Comparison of ENCODE assay signal across 29 cellular contexts in the genomic region with DNA sequence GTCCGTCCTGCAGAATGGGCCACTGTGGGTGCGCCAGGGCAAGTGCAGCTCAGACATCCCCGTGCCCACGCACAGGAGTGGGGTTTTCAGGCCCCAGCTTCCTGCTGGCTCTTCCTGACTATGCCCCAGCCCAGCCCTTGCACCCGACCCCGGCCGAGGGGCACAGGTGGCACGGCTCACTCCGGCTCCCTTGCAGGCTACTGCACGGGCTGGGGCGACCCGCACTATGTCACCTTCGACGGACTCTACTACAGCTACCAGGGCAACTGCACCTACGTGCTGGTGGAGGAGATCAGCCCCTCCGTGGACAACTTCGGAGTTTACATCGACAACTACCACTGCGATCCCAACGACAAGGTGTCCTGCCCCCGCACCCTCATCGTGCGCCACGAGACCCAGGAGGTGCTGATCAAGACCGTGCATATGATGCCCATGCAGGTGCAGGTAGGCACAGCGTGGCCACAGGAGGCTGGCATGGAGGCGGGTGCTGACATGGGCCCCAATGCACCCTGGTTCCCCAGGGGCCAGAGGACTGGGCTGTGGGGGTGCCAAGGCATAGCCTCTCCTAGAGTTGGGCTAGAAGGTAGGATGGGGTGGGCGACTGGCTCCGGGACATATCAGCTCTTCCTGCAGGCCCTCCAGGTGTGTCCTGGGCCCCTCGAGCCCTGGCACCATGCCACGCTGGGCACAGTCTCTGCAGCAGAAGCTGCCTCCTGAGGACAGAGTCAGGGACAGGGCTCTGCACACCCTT. TPM values are rescaled to one million over a fixed set of nuclear protein-coding genes. Genes with fewer than 3 reads are reported as not detected.
"Had no signal": no experiment of that assay in that cellular context is flagged by ENCODE, and none has a peak within 500 bp of the region (broad histone marks: within the 10 kb centered on the region; RNA-seq: fewer than 3 reads in every experiment).

No MANE protein-coding gene starts in this region.

- H3K36me3 ChIP-seq: breast epithelium, SJCRH30 had no signal

- H3K27me3 Mint-ChIP-seq: activated CD4-positive, alpha-beta T cell treated with anti-CD3 and anti-CD28 coated beads, Interleukin-2, amount 10 ng/mL, durations not matched to agents 7 days and 5 days; activated naive CD8-positive, alpha-beta T cell; activated T-helper 17 cell treated with anti-CD3 and anti-CD28 coated beads, Interleukin-2, amount 50 U/mL, for 72 hours had no signal

- H3K4me3 ChIP-seq: breast epithelium, SJCRH30 had no signal

- H3K27ac ChIP-seq: breast epithelium, SJCRH30, VCaP had no signal

- ATAC-seq: activated T-cell treated with anti-CD3 and anti-CD28 coated beads, Interleukin-2, amount 50 U/mL, for 4 hours; activated T-helper 17 cell treated with anti-CD3 and anti-CD28 coated beads, Interleukin-2, amount 50 U/mL, for 72 hours had no signal

- H3K4me1 ChIP-seq: breast epithelium, SJCRH30 had no signal

- DNase-seq: activated CD4-positive, alpha-beta memory T cell treated with anti-CD3 and anti-CD28 coated beads for 36 hours; activated CD4-positive, alpha-beta T cell treated with anti-CD3 and anti-CD28 coated beads, Interleukin-2, amount 10 ng/mL, durations not matched to agents 7 days and 5 days; activated CD4-positive, CD25-positive, alpha-beta regulatory T cell; activated CD8-positive, alpha-beta memory T cell treated with anti-CD3 and anti-CD28 coated beads for 24 hours; activated gamma-delta T cell; activated naive CD4-positive, alpha-beta T cell treated with anti-CD3 and anti-CD28 coated beads for 36 hours; activated T-cell treated with anti-CD3 and anti-CD28 coated beads, Interleukin-2, amount 50 U/mL, for 4 hours; anterior cingulate cortex; IMR-90; Kasumi-1; KBM-7; NCI-H1105 treated with DMSO at 0.1 percent for 48 hours; NCI-H146; NCI-H1930; NCI-H2171; NCI-H2227 treated with DMSO at 0.1 percent for 48 hours; NCI-H446 treated with DMSO at 0.1 percent for 48 hours; NCI-H524 treated with DMSO at 0.1 percent for 48 hours; NCI-H82; SJCRH30; SK-N-SH; T-helper 1 cell had no signal

- H3K4me1 Mint-ChIP-seq: activated CD4-positive, alpha-beta T cell treated with anti-CD3 and anti-CD28 coated beads, Interleukin-2, amount 10 ng/mL, durations not matched to agents 7 days and 5 days; activated T-helper 17 cell treated with anti-CD3 and anti-CD28 coated beads, Interleukin-2, amount 50 U/mL, for 72 hours had no signal

- H3K27me3 ChIP-seq: SJCRH30 had no signal

- H3K27ac Mint-ChIP-seq: activated CD4-positive, alpha-beta memory T cell treated with anti-CD3 and anti-CD28 coated beads for 36 hours; activated CD4-positive, alpha-beta T cell treated with anti-CD3 and anti-CD28 coated beads, Interleukin-2, amount 10 ng/mL, durations not matched to agents 7 days and 5 days; activated naive CD4-positive, alpha-beta T cell treated with anti-CD3 and anti-CD28 coated beads for 36 hours; activated naive CD8-positive, alpha-beta T cell; activated T-helper 17 cell treated with anti-CD3 and anti-CD28 coated beads, Interleukin-2, amount 50 U/mL, for 72 hours had no signal

- H3K36me3 Mint-ChIP-seq: activated CD4-positive, alpha-beta memory T cell treated with anti-CD3 and anti-CD28 coated beads for 36 hours; activated naive CD8-positive, alpha-beta T cell had no signal

- H3K9me3 Mint-ChIP-seq: activated CD4-positive, alpha-beta memory T cell treated with anti-CD3 and anti-CD28 coated beads for 36 hours; activated naive CD4-positive, alpha-beta T cell treated with anti-CD3 and anti-CD28 coated beads for 36 hours; activated T-cell treated with anti-CD3 and anti-CD28 coated beads, Interleukin-2, amount 50 U/mL, for 4 hours; activated T-helper 17 cell treated with anti-CD3 and anti-CD28 coated beads, Interleukin-2, amount 50 U/mL, for 72 hours had no signal

- H3K4me3 Mint-ChIP-seq: activated CD4-positive, alpha-beta memory T cell treated with anti-CD3 and anti-CD28 coated beads for 36 hours; activated CD4-positive, alpha-beta T cell treated with anti-CD3 and anti-CD28 coated beads, Interleukin-2, amount 10 ng/mL, durations not matched to agents 7 days and 5 days; activated naive CD4-positive, alpha-beta T cell treated with anti-CD3 and anti-CD28 coated beads for 36 hours; activated naive CD8-positive, alpha-beta T cell; activated T-cell treated with anti-CD3 and anti-CD28 coated beads, Interleukin-2, amount 50 U/mL, for 4 hours; activated T-helper 17 cell treated with anti-CD3 and anti-CD28 coated beads, Interleukin-2, amount 50 U/mL, for 72 hours had no signal

- H3K9me3 ChIP-seq: breast epithelium, SJCRH30, SK-N-SH had no signal

RNA-seq across cellular contexts. Expression of gene MUC2, which starts 27.7 kb away (rescaled TPM):
- total RNA-seq: activated CD4-positive, alpha-beta memory T cell treated with anti-CD3 and anti-CD28 coated beads for 36 hours; activated CD4-positive, alpha-beta T cell treated with anti-CD3 and anti-CD28 coated beads, Interleukin-2, amount 10 ng/mL, durations not matched to agents 7 days and 5 days; activated naive CD4-positive, alpha-beta T cell treated with anti-CD3 and anti-CD28 coated beads for 36 hours; activated T-helper 17 cell treated with anti-CD3 and anti-CD28 coated beads, Interleukin-2, amount 50 U/mL, for 72 hours; IMR-90; OCI-LY7; RPMI7951; T-helper 2 cell treated with Interferon-gamma antibody and Interleukin-4, amounts not matched to agents 100 ng/mL and 5 ng/mL, for 36 hours had no signal
- polyA plus RNA-seq: IMR-90, SK-N-SH had no signal

RNA-seq across cellular contexts. Expression of gene MUC5AC, which starts 55.4 kb away (rescaled TPM):
- total RNA-seq: activated CD4-positive, alpha-beta memory T cell treated with anti-CD3 and anti-CD28 coated beads for 36 hours; activated CD4-positive, alpha-beta T cell treated with anti-CD3 and anti-CD28 coated beads, Interleukin-2, amount 10 ng/mL, durations not matched to agents 7 days and 5 days; activated naive CD4-positive, alpha-beta T cell treated with anti-CD3 and anti-CD28 coated beads for 36 hours; activated T-helper 17 cell treated with anti-CD3 and anti-CD28 coated beads, Interleukin-2, amount 50 U/mL, for 72 hours; breast epithelium; IMR-90; OCI-LY7; RPMI7951; SJCRH30; T-helper 2 cell treated with Interferon-gamma antibody and Interleukin-4, amounts not matched to agents 100 ng/mL and 5 ng/mL, for 36 hours had no signal
- polyA plus RNA-seq: SK-N-SH had no signal
